ENCODE assay signal across 8 cellular contexts in the genomic region with DNA sequence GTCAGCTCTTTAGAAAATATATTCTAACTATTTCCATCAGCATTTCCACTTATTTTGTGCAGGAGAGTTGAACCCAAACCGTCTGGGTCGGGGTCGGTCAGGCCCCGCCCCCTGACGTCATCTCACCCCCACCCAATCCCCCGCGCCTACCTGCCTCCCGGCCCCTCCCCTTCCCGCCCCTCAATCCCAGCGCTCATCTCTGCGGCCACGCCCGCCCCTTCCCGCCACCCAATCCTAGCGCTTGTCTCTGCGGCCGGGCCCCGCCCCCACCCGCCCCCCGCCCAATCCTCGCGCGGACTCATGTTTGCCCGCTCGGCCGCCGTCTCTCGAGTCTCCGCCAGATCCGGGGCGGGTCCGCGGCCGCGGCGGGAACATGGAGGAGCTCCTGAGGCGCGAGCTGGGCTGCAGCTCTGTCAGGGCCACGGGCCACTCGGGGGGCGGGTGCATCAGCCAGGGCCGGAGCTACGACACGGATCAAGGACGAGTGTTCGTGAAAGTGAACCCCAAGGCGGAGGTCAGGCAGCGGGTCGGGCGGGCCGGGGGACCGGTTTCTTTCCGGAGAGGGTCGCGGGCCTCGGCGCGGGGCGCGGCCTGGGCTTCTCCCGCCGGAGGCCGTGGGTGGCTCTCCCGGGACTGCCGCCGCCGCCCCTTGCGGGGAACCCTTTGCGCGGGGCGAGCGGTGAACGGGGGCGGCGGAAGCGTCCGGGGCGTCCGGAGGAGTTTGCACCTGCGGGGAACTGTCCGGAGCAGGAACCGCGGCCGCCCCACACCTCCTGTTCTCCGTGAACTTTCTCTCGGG. TPM values are rescaled to one million over a fixed set of nuclear protein-coding genes. Genes with fewer than 3 reads are reported as not detected.
DNase-seq lines count a peak whose midpoint lies in the region; ATAC-seq and TF ChIP-seq lines count a peak whose summit lies in the region.

A gene with protein sequence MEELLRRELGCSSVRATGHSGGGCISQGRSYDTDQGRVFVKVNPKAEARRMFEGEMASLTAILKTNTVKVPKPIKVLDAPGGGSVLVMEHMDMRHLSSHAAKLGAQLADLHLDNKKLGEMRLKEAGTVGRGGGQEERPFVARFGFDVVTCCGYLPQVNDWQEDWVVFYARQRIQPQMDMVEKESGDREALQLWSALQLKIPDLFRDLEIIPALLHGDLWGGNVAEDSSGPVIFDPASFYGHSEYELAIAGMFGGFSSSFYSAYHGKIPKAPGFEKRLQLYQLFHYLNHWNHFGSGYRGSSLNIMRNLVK (plus strand): TSS at position 324 of the 799 bp plus-strand sequence. CDS start 50 bp downstream, at position 374.

- peak within 1 kb of the TSS; percentile 65 to 91 for H3K27ac Mint-ChIP-seq in T-cell

- H3K9ac ChIP-seq in adipocyte (ENCODE audit: low read length) (peak within 1 kb of the TSS; percentile 86), trophoblast cell (ENCODE audit: low read length) (peak within 1 kb of the TSS; percentile 69)

- H3K14ac ChIP-seq in trophoblast cell (ENCODE audit: low read length): peak within 1 kb of the TSS; percentile 60

- peak within 1 kb of the TSS; percentile 92 for H3K4me3 ChIP-seq in adipocyte (ENCODE audit: low read length)
- H3K4me3 ChIP-seq in cardiac muscle cell: peak within 1 kb of the TSS; percentile 63
- H3K4me3 ChIP-seq in trophoblast cell (ENCODE audit: low read depth, low read length): peak within 1 kb of the TSS; percentile 89
- H3K4me3 ChIP-seq in tibial artery: peak within 1 kb of the TSS; percentile 65 to 86

- H2AFZ ChIP-seq in trophoblast cell (ENCODE audit: insufficient read depth, low read length, poor library complexity): peak within 1 kb of the TSS; percentile 99

- H3K79me1 ChIP-seq in trophoblast cell (ENCODE audit: low read length): peaks cover 5% of the 10 kb centered on the region

- no peaks in the 10 kb centered on the region for H3K27me3 Mint-ChIP-seq in T-cell

- peak within 1 kb of the TSS; percentile 82 for H4K8ac ChIP-seq in trophoblast cell (ENCODE audit: low read depth, low read length)

- peak within 1 kb of the TSS; percentile 38 for H4K91ac ChIP-seq in trophoblast cell (ENCODE audit: low read depth, low read length)

- peak within 1 kb of the TSS; percentile 79 for H2AK5ac ChIP-seq in trophoblast cell (ENCODE audit: low read length)

- H3K27ac ChIP-seq in cardiac muscle cell (no peak within 1 kb of the TSS), trophoblast cell (ENCODE audit: low read depth, low read length) (no peak within 1 kb of the TSS), tibial artery (peak within 1 kb of the TSS; percentile 58 to 71)

- H2BK120ac ChIP-seq in trophoblast cell (ENCODE audit: insufficient read depth, low read length, poor library complexity): peak within 1 kb of the TSS; percentile 20

- peak within 1 kb of the TSS; percentile 22 for H3K4ac ChIP-seq in trophoblast cell (ENCODE audit: low read depth, low read length)

- H3K4me1 Mint-ChIP-seq in T-cell: peaks cover 19 to 25% (median 22%) of the 10 kb centered on the region in 3 donors

- H3K18ac ChIP-seq in trophoblast cell (ENCODE audit: low read length): peak within 1 kb of the TSS; percentile 80

- POLR2A ChIA-PET in T-cell (lab: Charles Lee): interaction anchor here in 1 of 2 donors (0.5 kb wide), 1 partner anchor 162 kb away, joined by 4 read pairs; no protein-coding TSS in a partner anchor

- TF ChIP-seq CTCF in cardiac muscle cell (IDR thresholded peaks at IDR 0.05; ENCODE audit: low read depth, low read length) (no peak), tibial artery (IDR thresholded peaks at IDR 0.05) (no peak)

- H2BK5ac ChIP-seq in trophoblast cell (ENCODE audit: low read depth, low read length, poor library complexity): peak within 1 kb of the TSS; percentile 27

- H4K12ac ChIP-seq in trophoblast cell (ENCODE audit: low read depth, low read length): peak within 1 kb of the TSS; percentile 51

- CTCF ChIA-PET in T-cell (lab: Charles Lee): interaction anchor here in 1 of 2 donors (0.6 to 0.7 kb wide), 2 partner anchors 62 to 1472 kb away, joined by 3 read pairs; no protein-coding TSS in a partner anchor

- ATAC-seq in HG02642 (IDR thresholded peaks at IDR 0.05; ENCODE audit: poor library complexity, unreplicated experiment) (peak; percentile 77), T-cell (replicated peaks in 1 of 4) (peak; percentile 91 to 94 (median 94))

- H2BK12ac ChIP-seq in trophoblast cell (ENCODE audit: low read length): no peak within 1 kb of the TSS

- no peak within 1 kb of the TSS for H3K23ac ChIP-seq in trophoblast cell (ENCODE audit: low read length)

- no peaks in the 10 kb centered on the region for H3K9me3 Mint-ChIP-seq in T-cell

- WGBS in trophoblast cell (ENCODE audit: extremely low coverage, insufficient coverage, insufficient read length): no CpG with 5 or more reads among the region's 86 CpGs

- DNase-seq in GM04503 (ENCODE audit: low read depth) (peak; percentile 44), NCI-H1436 treated with DMSO at 0.1 percent for 48 hours (lab: John Stamatoyannopoulos, UW) (peak; percentile 79), T-cell (peak; percentile 69 to 97 (median 88)), adipocyte (ENCODE audit: low read depth) (peak; percentile 97), cardiac muscle cell (ENCODE audit: low read depth in 1 of 2, low spot score in 1 of 2) (peak; percentile 97), trophoblast cell (peak; percentile 87 to 89), tibial artery (peak; percentile 93 to 96)

- no peaks in the 10 kb centered on the region for H3K36me3 Mint-ChIP-seq in T-cell

- H3K27me3 ChIP-seq in adipocyte (replicated peaks; ENCODE audit: control insufficient read depth, insufficient read depth, low read length) (peaks cover 7% of the 10 kb centered on the region), cardiac muscle cell (no peaks in the 10 kb centered on the region), trophoblast cell (ENCODE audit: insufficient read depth, low read length) (no peaks in the 10 kb centered on the region), tibial artery (no peaks in the 10 kb centered on the region)

- intact Hi-C loops in tibial artery (cut with DNase I; ENCODE audit: low total_unique reads): no loop called here

- peaks cover 12% of the 10 kb centered on the region for H3K36me3 ChIP-seq in adipocyte (ENCODE audit: control insufficient read depth, insufficient read depth, low read length, severe bottlenecking)
- peaks cover 4% of the 10 kb centered on the region for H3K36me3 ChIP-seq in cardiac muscle cell
- H3K36me3 ChIP-seq in trophoblast cell (ENCODE audit: control insufficient read depth in 1 of 2, insufficient read depth in 2 of 2, low read length in 2 of 2): peaks cover 13 to 18% of the 10 kb centered on the region in 2 experiments
- H3K36me3 ChIP-seq in tibial artery: peaks cover 7 to 33% (median 17%) of the 10 kb centered on the region in 3 donors

- peaks cover 6% of the 10 kb centered on the region for H3K79me2 ChIP-seq in trophoblast cell (ENCODE audit: control insufficient read depth, insufficient read depth, low read length, poor library complexity)

- H3K9me3 ChIP-seq in adipocyte (ENCODE audit: control insufficient read depth, low read length) (no peaks in the 10 kb centered on the region), cardiac muscle cell (ENCODE audit: low read depth) (no peaks in the 10 kb centered on the region), trophoblast cell (ENCODE audit: insufficient read depth, low read depth, low read length) (peaks cover 2% of the 10 kb centered on the region), tibial artery (no peaks in the 10 kb centered on the region)

- peak within 1 kb of the TSS; percentile 97 for H3K4me2 ChIP-seq in trophoblast cell (ENCODE audit: low read length)

- H3K4me1 ChIP-seq in adipocyte (ENCODE audit: control insufficient read depth, insufficient read depth, low read length) (peaks cover 10% of the 10 kb centered on the region), cardiac muscle cell (ENCODE audit: low read depth) (no peaks in the 10 kb centered on the region), trophoblast cell (ENCODE audit: control insufficient read depth in 1 of 2, insufficient read depth in 2 of 2, low read length in 2 of 2) (peaks cover 12% of the 10 kb centered on the region in 2 experiments), tibial artery (peaks cover 0 to 28% (median 17%) of the 10 kb centered on the region in 4 donors)

- H3K4me3 Mint-ChIP-seq in T-cell: peak within 1 kb of the TSS; percentile 89 to 93 (median 93)

RNA-seq across cellular contexts. Expression of the gene that starts here (rescaled TPM):
- 10 to 100 TPM; 29.2 to 49.4 (median 44.3) TPM for total RNA-seq in T-cell
- 10.9 and 18.6 TPM in 2 replicates for total RNA-seq in cardiac muscle cell
- 30.7 and 38.7 TPM in 2 replicates for polyA plus RNA-seq in cardiac muscle cell
- polyA plus RNA-seq in trophoblast cell (2013): 19.3 and 19.5 TPM in 2 replicates

Comparison
In these comparisons a context has a peak if more than half of its experiments do, and no peak if none do; other contexts are left out.
1. DNase-seq: peak in every context shown above with its lines; median percentile 97 in adipocyte; 97 in cardiac muscle cell; 94 in tibial artery; 88 in T-cell; 88 in trophoblast cell; 79 in NCI-H1436 treated with DMSO at 0.1 percent for 48 hours; 44 in GM04503.
2. H3K27ac ChIP-seq: peak in tibial artery (2 of 2); none in cardiac muscle cell (single experiment) and trophoblast cell (single experiment).
3. Peak in every context shown above with its lines, with median percentiles within 50 percentile points of each other: H3K4me3 ChIP-seq.